Comparison of ENCODE assay signal across 6 cellular contexts in the genomic region with DNA sequence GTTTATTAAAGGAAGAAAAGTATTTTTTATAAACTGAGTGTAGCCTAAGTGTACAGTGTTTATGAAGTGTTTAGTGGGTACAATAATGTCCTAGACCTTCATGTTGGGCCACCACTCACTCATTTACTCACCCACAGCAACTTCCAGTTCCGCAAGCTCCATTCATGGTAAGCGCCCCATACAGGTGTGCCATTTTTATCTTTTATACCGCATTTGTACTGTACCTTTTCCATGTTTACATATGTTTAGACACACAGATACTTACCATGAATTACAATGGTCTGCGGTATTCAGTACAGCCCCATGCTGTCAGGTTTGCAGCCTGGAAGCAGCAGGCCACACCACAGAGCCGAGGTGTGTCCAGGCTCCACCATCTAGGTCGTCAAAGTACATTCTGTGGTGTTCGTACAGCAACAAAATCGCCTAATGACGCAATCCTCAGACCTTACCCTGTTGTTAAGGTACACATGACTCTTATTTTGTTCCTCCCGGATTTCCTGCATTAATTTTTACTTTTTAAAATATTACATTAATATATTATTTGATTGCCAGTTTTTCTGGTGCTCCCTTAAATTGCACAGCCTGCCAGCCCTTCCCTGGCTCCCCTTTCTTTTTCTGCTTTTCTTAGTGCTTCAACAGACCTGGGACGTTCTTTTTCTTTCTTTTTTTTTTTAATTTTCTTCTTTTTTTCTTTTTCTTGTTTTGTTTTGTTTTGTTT. TPM values are rescaled to one million over a fixed set of nuclear protein-coding genes. Genes with fewer than 3 reads are reported as not detected.
DNase-seq lines count a peak whose midpoint lies in the region; ATAC-seq and TF ChIP-seq lines count a peak whose summit lies in the region.

No MANE protein-coding gene starts in this region.

- H3K79me2 ChIP-seq in DND-41 (ENCODE audit: insufficient read depth, low read length): peaks cover 45% of the 10 kb centered on the region

- H4K20me1 ChIP-seq in DND-41 (ENCODE audit: insufficient read depth, low read length): 0 out of 2 replicates have a peak, but pooled peaks cover 5% of the 10 kb centered on the region

- intact Hi-C loops in prostate gland (cut with DNase I): no loop called here

- peak overlapping the region; percentile 89 for H3K4me2 ChIP-seq in DND-41 (ENCODE audit: insufficient read depth, low read length)

- H3K9me3 ChIP-seq in DND-41 (ENCODE audit: insufficient read depth, low read length, severe bottlenecking): no peaks in the 10 kb centered on the region
- H3K9me3 ChIP-seq in prostate gland: no peaks in the 10 kb centered on the region

- TF ChIP-seq CTCF in DND-41 (IDR thresholded peaks at IDR 0.05; ENCODE audit: borderline replicate concordance, extremely low read depth, low read length, poor library complexity, severe bottlenecking) (no peak), coronary artery (IDR thresholded peaks at IDR 0.05) (no peak), prostate gland (IDR thresholded peaks at IDR 0.05) (no peak)

- peaks cover 31% of the 10 kb centered on the region for H3K36me3 ChIP-seq in DND-41 (ENCODE audit: insufficient read depth, low read length)
- no peaks in the 10 kb centered on the region for H3K36me3 ChIP-seq in prostate gland

- peak overlapping the region; percentile 82 for H3K27ac ChIP-seq in DND-41 (ENCODE audit: low read length)
- peak overlapping the region; percentile 80 to 84 for H3K27ac ChIP-seq in coronary artery
- H3K27ac ChIP-seq in prostate gland: peak overlapping the region; percentile 78 to 84

- WGBS in prostate gland: 66% methylated on average over 11 of the region's 11 CpGs

- peaks cover 45% of the 10 kb centered on the region for H3K4me1 ChIP-seq in DND-41 (ENCODE audit: insufficient read depth, low read length)
- H3K4me1 ChIP-seq in prostate gland (replicated peaks): peaks cover 9% of the 10 kb centered on the region

- peak; percentile 15 for DNase-seq in DND-41
- peak; percentile 28 for DNase-seq in NCI-H2227 treated with DMSO at 0.1 percent for 48 hours (lab: John Stamatoyannopoulos, UW)
- DNase-seq in coronary artery (ENCODE audit: low spot score): no peak
- no peak for DNase-seq in prostate gland (ENCODE audit: low spot score)
- DNase-seq in iPS-NIHi11 (ENCODE audit: low spot score): no peak

- ATAC-seq in DND-41 (ENCODE audit: insufficient read depth, low read depth) (no peak), GM21529 (IDR thresholded peaks at IDR 0.05; ENCODE audit: unreplicated experiment) (no peak)

- H3K27me3 ChIP-seq in DND-41 (ENCODE audit: insufficient read depth, low read length, poor library complexity): no peaks in the 10 kb centered on the region
- H3K27me3 ChIP-seq in prostate gland (replicated peaks; ENCODE audit: insufficient read depth): no peaks in the 10 kb centered on the region

- peak overlapping the region; percentile 71 for H3K9ac ChIP-seq in DND-41 (ENCODE audit: low read depth, low read length)

- H3K4me3 ChIP-seq in DND-41 (ENCODE audit: low read depth in 1 of 2, low read length in 2 of 2) (peak overlapping the region; percentile 79 to 96; a peak in 3 of 4 replicates), coronary artery (peak overlapping the region; percentile 88), prostate gland (peak overlapping the region; percentile 63 to 74)

- H2AFZ ChIP-seq in DND-41 (ENCODE audit: low read depth, low read length): peak overlapping the region; percentile 79

- TF ChIP-seq POLR2A in prostate gland (IDR thresholded peaks at IDR 0.05): no peak

RNA-seq across cellular contexts. Expression of a gene that starts 0.9 kb away (rescaled TPM):
- 100 to 1,000 TPM; 109 to 115 TPM for total RNA-seq in prostate gland

RNA-seq across cellular contexts. Expression of a gene that starts 26.6 kb away (rescaled TPM):
- 1 to 10 TPM; 1.1 to 5.2 TPM for total RNA-seq in prostate gland

RNA-seq across cellular contexts. Expression of a gene that starts 29.1 kb away (rescaled TPM):
- total RNA-seq in prostate gland: not detected

RNA-seq across cellular contexts. Expression of a gene that starts 35.3 kb away (rescaled TPM):
- 10 to 100 TPM; 18.1 to 18.9 TPM for total RNA-seq in prostate gland

RNA-seq across cellular contexts. Expression of a gene that starts 39.2 kb away (rescaled TPM):
- total RNA-seq in prostate gland: 1 to 10 TPM in 1 of 2 donors, under 1 TPM in 1; 0.87 to 2.2 TPM

Comparison
In these comparisons a context has a peak if more than half of its experiments do, and no peak if none do; other contexts are left out.
1. DNase-seq: peak in DND-41 (single experiment) and NCI-H2227 treated with DMSO at 0.1 percent for 48 hours (single experiment); none in coronary artery (single experiment), prostate gland (single experiment) and iPS-NIHi11 (single experiment).
2. Peak in every context shown above with its lines, with median percentiles within 50 percentile points of each other: H3K27ac ChIP-seq and H3K4me3 ChIP-seq.